9 cellular contexts compared by ENCODE assay signal in the genomic region with DNA sequence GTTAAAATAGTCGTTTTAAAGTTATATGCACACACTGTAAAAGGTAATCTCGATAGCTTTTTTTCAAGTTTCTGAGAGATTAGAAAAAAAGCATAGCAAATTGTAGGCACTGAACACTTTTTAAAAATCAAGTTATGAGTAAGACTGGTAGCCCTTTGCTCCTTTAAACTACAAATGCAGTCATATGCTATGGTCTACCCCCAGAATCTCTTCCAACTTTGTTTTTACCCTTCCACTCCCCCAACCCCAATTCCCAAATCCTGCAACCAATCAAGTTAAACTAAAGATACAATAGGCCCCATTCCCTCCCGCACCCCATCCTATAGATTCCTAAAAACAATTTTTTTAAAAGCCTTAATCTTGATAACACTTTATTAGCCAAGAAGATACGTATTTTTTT. TPM values are rescaled to one million over a fixed set of nuclear protein-coding genes. Genes with fewer than 3 reads are reported as not detected.
DNase-seq lines count a peak whose midpoint lies in the region; ATAC-seq and TF ChIP-seq lines count a peak whose summit lies in the region.
"Had no signal": no experiment of that assay in that cellular context is flagged by ENCODE, and none has a peak within 500 bp of the region (broad histone marks: within the 10 kb centered on the region; RNA-seq: fewer than 3 reads in every experiment).

No MANE protein-coding gene starts in this region.

- intact Hi-C loops in Calu3 (cut with micrococcal nuclease; ENCODE audit: unreplicated experiment): loop anchor here (2.0 to 5.0 kb wide), 3 partner anchors 60 to 100 kb away; a partner anchor contains a TSS

- ATAC-seq in RWPE2 (ENCODE audit: low read depth) (no peak), gastroesophageal sphincter (no peak), HG02763 (IDR thresholded peaks at IDR 0.05; ENCODE audit: unreplicated experiment) (no peak), GM19463 (IDR thresholded peaks at IDR 0.05; ENCODE audit: unreplicated experiment) (no peak), GM21367 (IDR thresholded peaks at IDR 0.05; ENCODE audit: unreplicated experiment) (no peak)

- H3K27ac ChIP-seq in RWPE2 (ENCODE audit: poor library complexity, severe bottlenecking) (peak overlapping the region; percentile 96), gastroesophageal sphincter (peak overlapping the region in 3 of 4 donors; percentile 97 to 100 (median 98))

- H3K36me3 Mint-ChIP-seq in Calu3 (ENCODE audit: insufficient read depth, unreplicated experiment) (peaks cover 30% of the 10 kb centered on the region), progenitor cell of endocrine pancreas (ENCODE audit: insufficient read depth) (no peaks in the 10 kb centered on the region)

- H3K36me3 ChIP-seq in RWPE2 (ENCODE audit: low read depth) (no peaks in the 10 kb centered on the region), gastroesophageal sphincter (no peaks in the 10 kb centered on the region)

- TF ChIP-seq CTCF in Calu3 (IDR thresholded peaks at IDR 0.05; ENCODE audit: unreplicated experiment) (no peak), RWPE2 (IDR thresholded peaks at IDR 0.05; ENCODE audit: poor library complexity, severe bottlenecking) (no peak), gastroesophageal sphincter (IDR thresholded peaks at IDR 0.05) (no peak), progenitor cell of endocrine pancreas (IDR thresholded peaks at IDR 0.05; ENCODE audit: unreplicated experiment) (no peak)

- no TSS peak for BruUV-seq in Calu3 (replicated peaks; lab: Mats Ljungman, UMichigan)

- H3K27ac Mint-ChIP-seq in Calu3 (ENCODE audit: unreplicated experiment) (peak overlapping the region; percentile 100), progenitor cell of endocrine pancreas (peak overlapping the region; percentile 98)

- H3K4me3 Mint-ChIP-seq in Calu3 (ENCODE audit: low read depth, unreplicated experiment): peak overlapping the region; percentile 89
- peak overlapping the region; percentile 80 for H3K4me3 Mint-ChIP-seq in progenitor cell of endocrine pancreas (ENCODE audit: low read depth)

- TF ChIP-seq EP300 in gastroesophageal sphincter (IDR thresholded peaks at IDR 0.05): no peak

- no peak for TF ChIP-seq POLR2A in gastroesophageal sphincter (IDR thresholded peaks at IDR 0.05)

- H3K9me3 Mint-ChIP-seq in Calu3 (ENCODE audit: low read depth, unreplicated experiment): no peaks in the 10 kb centered on the region
- H3K9me3 Mint-ChIP-seq in progenitor cell of endocrine pancreas (ENCODE audit: low read depth): no peaks in the 10 kb centered on the region

- peak overlapping the region; percentile 55 for H3K4me3 ChIP-seq in RWPE2 (ENCODE audit: severe bottlenecking)
- peak overlapping the region; percentile 75 to 92 for H3K4me3 ChIP-seq in gastroesophageal sphincter

- CTCF ChIA-PET in Calu3 (lab: Charles Lee): interaction anchor here (0.5 to 1.0 kb wide), 2 partner anchors 14 to 236 kb away, joined by 4 read pairs; no protein-coding TSS in a partner anchor

- H3K4me1 Mint-ChIP-seq in Calu3 (ENCODE audit: low read depth, unreplicated experiment) (peaks cover 28% of the 10 kb centered on the region), progenitor cell of endocrine pancreas (ENCODE audit: low read depth) (peaks cover 40% of the 10 kb centered on the region)

- H3K9me3 ChIP-seq in RWPE2 (ENCODE audit: severe bottlenecking): no peaks in the 10 kb centered on the region
- no peaks in the 10 kb centered on the region for H3K9me3 ChIP-seq in gastroesophageal sphincter

- H3K27me3 ChIP-seq in RWPE2 (ENCODE audit: insufficient read depth, poor library complexity, severe bottlenecking) (no peaks in the 10 kb centered on the region), gastroesophageal sphincter (no peaks in the 10 kb centered on the region)

- 15 to 32% methylated on average over 4 of the region's 4 CpGs for WGBS in gastroesophageal sphincter (ENCODE audit: low coverage in 1 of 2), 2 donors

- H3K4me1 ChIP-seq in RWPE2 (ENCODE audit: insufficient read depth, poor library complexity, severe bottlenecking): peaks cover 27% of the 10 kb centered on the region
- H3K4me1 ChIP-seq in gastroesophageal sphincter: peaks cover 3 to 32% (median 7%) of the 10 kb centered on the region in 3 donors

- DNase-seq in Calu3 (no peak), RWPE2 (ENCODE audit: low spot score) (no peak), progenitor cell of endocrine pancreas (ENCODE audit: low spot score, unreplicated experiment) (no peak), Ammon's horn (ENCODE audit: low spot score) (no peak)
- DNase-seq: stimulated activated CD4-positive, alpha-beta T cell treated with anti-CD3 and anti-CD28 coated beads, Interleukin-12 subunit alpha, Interleukin-12 subunit beta, amount 100 ng/mL, for 4 hours had no signal

- H3K27me3 Mint-ChIP-seq in Calu3 (ENCODE audit: unreplicated experiment) (no peaks in the 10 kb centered on the region), progenitor cell of endocrine pancreas (no peaks in the 10 kb centered on the region)

RNA-seq across cellular contexts. Expression of a gene that starts 0.7 kb away (rescaled TPM):
- total RNA-seq in Calu3 (2022) (43.3 and 46.4 TPM in 2 replicates), gastroesophageal sphincter (100 to 1,000 TPM in 2 of 4 donors, 10 to 100 TPM in 2; 77.9 to 198 (median 113) TPM), progenitor cell of endocrine pancreas (150 and 155 TPM in 2 replicates)
